Comparison of ENCODE assay signal across 10 cellular contexts in genomic region chr11:17610402-17610894, GRCh38.
"Had no signal": no experiment of that assay in that cellular context is flagged by ENCODE, and none has a peak within 500 bp of the region (broad histone marks: within the 10 kb centered on the region; RNA-seq: fewer than 3 reads in every experiment).

No MANE protein-coding gene starts in this region.

- H3K36me3 ChIP-seq: brain microvascular endothelial cell, pancreas, tibial nerve had no signal

- DNase-seq: activated CD4-positive, alpha-beta memory T cell treated with anti-CD3 and anti-CD28 coated beads, Interleukin-2, amount 10 ng/mL, durations not matched to agents 7 days and 5 days; brain microvascular endothelial cell; foreskin keratinocyte had no signal

- H3K4me3 ChIP-seq: pancreas, tibial nerve had no signal

- H3K27me3 ChIP-seq: brain microvascular endothelial cell, pancreas, tibial nerve had no signal

- ATAC-seq: activated CD4-positive, CD25-positive, alpha-beta regulatory T cell treated with anti-CD3 and anti-CD28 coated beads, Interleukin-2, amount 50 U/mL, for 24 hours; foreskin keratinocyte; left lobe of liver; pancreas had no signal

- H3K4me3 Mint-ChIP-seq: activated CD4-positive, alpha-beta memory T cell treated with anti-CD3 and anti-CD28 coated beads, Interleukin-2, amount 10 ng/mL, durations not matched to agents 7 days and 5 days; activated naive CD4-positive, alpha-beta T cell treated with anti-CD3 and anti-CD28 coated beads, Interleukin-2, amount 50 U/mL, for 24 hours; memory B cell had no signal

- H3K27ac ChIP-seq: brain microvascular endothelial cell, foreskin keratinocyte, pancreas, tibial nerve had no signal

- H3K36me3 Mint-ChIP-seq: activated naive CD4-positive, alpha-beta T cell treated with anti-CD3 and anti-CD28 coated beads, Interleukin-2, amount 50 U/mL, for 24 hours; memory B cell had no signal

- H3K9me3 Mint-ChIP-seq: activated CD4-positive, alpha-beta memory T cell treated with anti-CD3 and anti-CD28 coated beads, Interleukin-2, amount 10 ng/mL, durations not matched to agents 7 days and 5 days; activated naive CD4-positive, alpha-beta T cell treated with anti-CD3 and anti-CD28 coated beads, Interleukin-2, amount 50 U/mL, for 24 hours; activated T-helper 2 cell treated with anti-CD3 and anti-CD28 coated beads, Interferon-gamma antibody, Interleukin-2, Interleukin-4, amounts not matched to agents 10 μg/mL and 5 μg/mL and 100 μg/mL, durations not matched to agents 14 hours and 24 hours and 36 hours; memory B cell had no signal

- H3K4me1 Mint-ChIP-seq: activated CD4-positive, alpha-beta memory T cell treated with anti-CD3 and anti-CD28 coated beads, Interleukin-2, amount 10 ng/mL, durations not matched to agents 7 days and 5 days; activated naive CD4-positive, alpha-beta T cell treated with anti-CD3 and anti-CD28 coated beads, Interleukin-2, amount 50 U/mL, for 24 hours; memory B cell had no signal

- H3K4me1 ChIP-seq: foreskin keratinocyte, pancreas, tibial nerve had no signal

- H3K9me3 ChIP-seq: pancreas, tibial nerve had no signal

- H3K27ac Mint-ChIP-seq: activated CD4-positive, alpha-beta memory T cell treated with anti-CD3 and anti-CD28 coated beads, Interleukin-2, amount 10 ng/mL, durations not matched to agents 7 days and 5 days; activated naive CD4-positive, alpha-beta T cell treated with anti-CD3 and anti-CD28 coated beads, Interleukin-2, amount 50 U/mL, for 24 hours; activated T-helper 2 cell treated with anti-CD3 and anti-CD28 coated beads, Interferon-gamma antibody, Interleukin-2, Interleukin-4, amounts not matched to agents 10 μg/mL and 5 μg/mL and 100 μg/mL, durations not matched to agents 14 hours and 24 hours and 36 hours; memory B cell had no signal
